ENCODE assay signal across 13 cellular contexts in genomic region chr12:130401703-130402102, GRCh38.
DNase-seq lines count a peak whose midpoint lies in the region; ATAC-seq and TF ChIP-seq lines count a peak whose summit lies in the region.
"Had no signal": no experiment of that assay in that cellular context is flagged by ENCODE, and none has a peak within 500 bp of the region (broad histone marks: within the 10 kb centered on the region; RNA-seq: fewer than 3 reads in every experiment).

No MANE protein-coding gene starts in this region.

- no TSS peak for BruUV-seq in A673 (replicated peaks; lab: Mats Ljungman, UMichigan)

- peak; percentile 14 for DNase-seq in A673 (ENCODE audit: low spot score)
- DNase-seq in NT2/D1 (ENCODE audit: low read depth, low spot score), result peak; percentile 25
- peak; percentile 35 for DNase-seq in iPS-NIHi7 (ENCODE audit: extremely low spot score)
- no peak for DNase-seq in stomach
- DNase-seq in activated T-cell treated with anti-CD3 and anti-CD28 coated beads for 4 hours, result no peak
- no peak for DNase-seq in NCI-H1048 (lab: John Stamatoyannopoulos, UW)
- DNase-seq: activated effector memory CD4-positive, alpha-beta T cell treated with anti-CD3 and anti-CD28 coated beads, Interleukin-2, amount 50 U/mL, for 16 hours; CD8-positive, alpha-beta T cell; KBM-7; mesenchymal stem cell; PC-3 had no signal

- no peak for TF ChIP-seq POLR2A in stomach (IDR thresholded peaks at IDR 0.05)

- no peak overlapping the region for H3K27ac ChIP-seq in A673 (ENCODE audit: low read depth, low read length, poor library complexity, severe bottlenecking)
- no peak overlapping the region for H3K27ac ChIP-seq in stomach

- intact Hi-C loops in A673 (cut with micrococcal nuclease; ENCODE audit: unreplicated experiment) (loop anchor here (5.0 kb wide), 1 partner anchor 346 kb away; no protein-coding TSS in a partner anchor), stomach (cut with DNase I; ENCODE audit: low total_unique reads) (no loop called here)

- no peaks in the 10 kb centered on the region for H3K9me3 ChIP-seq in A673 (ENCODE audit: low read depth, low read length, poor library complexity, severe bottlenecking)
- no peaks in the 10 kb centered on the region for H3K9me3 ChIP-seq in NT2/D1 (ENCODE audit: insufficient read depth, low read length)
- H3K9me3 ChIP-seq in stomach, result no peaks in the 10 kb centered on the region

- 59 to 81% (median 72%) methylated on average over 6 of the region's 6 CpGs for WGBS in stomach, 5 donors

- no peak overlapping the region for H3K9ac ChIP-seq in NT2/D1 (ENCODE audit: insufficient read length, low read depth)

- ATAC-seq in HG02884 (IDR thresholded peaks at IDR 0.05; ENCODE audit: unreplicated experiment), result no peak
- ATAC-seq: CD8-positive, alpha-beta T cell; PC-3 had no signal

- no peaks in the 10 kb centered on the region for H3K4me1 ChIP-seq in A673 (ENCODE audit: insufficient read depth, low read length, poor library complexity, severe bottlenecking)
- H3K4me1 ChIP-seq in NT2/D1 (ENCODE audit: insufficient read depth, insufficient read length), result peaks cover 3% of the 10 kb centered on the region
- H3K4me1 ChIP-seq in stomach, result no peaks in the 10 kb centered on the region

- POLR2A ChIA-PET in A673 (lab: Charles Lee; ENCODE audit: low non-redundant PET), result no interaction called here

- TF ChIP-seq CTCF in A673 (conservative IDR thresholded peaks at IDR 0.05; ENCODE audit: low read depth, low read length), result peak; percentile 26; the same call in 1 of the 2 replicates
- TF ChIP-seq CTCF in GM12873 (IDR thresholded peaks at IDR 0.05; ENCODE audit: insufficient read depth, low read depth, low read length, missing control alignments), result peak; percentile 22
- no peak for TF ChIP-seq CTCF in stomach (IDR thresholded peaks at IDR 0.05)

- no peak for TF ChIP-seq EP300 in stomach (IDR thresholded peaks at IDR 0.05)

- H3K4me3 ChIP-seq in A673 (ENCODE audit: low read depth, low read length, poor library complexity, severe bottlenecking) (no peak overlapping the region), NT2/D1 (ENCODE audit: insufficient read length, low read depth) (no peak overlapping the region), stomach (no peak overlapping the region)

- H3K27me3 ChIP-seq in A673 (replicated peaks; ENCODE audit: insufficient read depth, low read depth, low read length, poor library complexity), result peaks cover 33% of the 10 kb centered on the region
- no peaks in the 10 kb centered on the region for H3K27me3 ChIP-seq in NT2/D1 (ENCODE audit: insufficient read depth, insufficient read length)
- H3K27me3 ChIP-seq in stomach, result peaks cover 0 to 16% (median 0%) of the 10 kb centered on the region in 3 donors

- H3K36me3 ChIP-seq in A673 (ENCODE audit: insufficient read depth, low read length, poor library complexity, severe bottlenecking) (no peaks in the 10 kb centered on the region), NT2/D1 (ENCODE audit: insufficient read depth, insufficient read length, low read length) (no peaks in the 10 kb centered on the region), stomach (no peaks in the 10 kb centered on the region)

- CTCF ChIA-PET in A673 (lab: Charles Lee), result no interaction called here

Comparison
In these comparisons a context has a peak if more than half of its experiments do, and no peak if none do; other contexts are left out.
1. DNase-seq: peak in A673 (single experiment), NT2/D1 (single experiment) and iPS-NIHi7 (single experiment); none in stomach (single experiment), activated T-cell treated with anti-CD3 and anti-CD28 coated beads for 4 hours (single experiment) and NCI-H1048 (single experiment).
2. CTCF ChIP-seq: peak in A673 (single experiment) and GM12873 (single experiment); none in stomach (0 of 7).